In the genomic region with DNA sequence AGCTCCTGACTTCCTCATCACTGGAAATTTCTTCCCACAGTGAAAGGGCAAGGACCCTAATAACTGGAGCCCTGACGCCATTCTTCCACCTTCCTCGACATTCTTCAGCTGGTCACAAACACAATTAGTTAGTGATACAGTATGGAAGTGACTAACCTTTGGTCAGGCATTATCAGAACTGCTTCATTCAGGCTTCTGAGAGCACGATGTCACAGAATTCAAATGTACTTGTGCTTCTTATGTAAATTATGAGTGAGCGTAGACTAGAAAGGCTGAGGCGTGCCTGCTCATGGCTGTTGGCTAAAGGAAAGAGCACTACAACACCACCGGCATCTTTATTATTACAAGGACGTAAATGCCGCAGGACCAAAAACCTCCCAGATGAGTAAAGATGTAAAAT, we compare ENCODE assay signal across 18 cellular contexts.
"Had no signal": no experiment of that assay in that cellular context is flagged by ENCODE, and none has a peak within 500 bp of the region (broad histone marks: within the 10 kb centered on the region; RNA-seq: fewer than 3 reads in every experiment).

No MANE protein-coding gene starts in this region.

- H3K9me2 ChIP-seq: SK-N-SH had no signal

- H3K27ac ChIP-seq: RWPE1 had no signal

- H3K4me3 ChIP-seq: MG63 had no signal

- H3K9me3 ChIP-seq: MG63, SK-N-SH had no signal

- H3K4me2 ChIP-seq: SK-N-SH had no signal

- H3K27me3 ChIP-seq: MG63 had no signal

- DNase-seq: KBM-7, MG63, NCI-H1092, NCI-H1436, NCI-H187, NCI-H2029, NCI-H2081 treated with DMSO at 0.1 percent for 48 hours, NCI-H2171, NCI-H226, NCI-H446, NCI-H510A, NCI-H524 treated with DMSO at 0.1 percent for 48 hours, NCI-H69, NCI-H774, SHP77, SK-N-SH, T-helper 1 cell had no signal

- H3K36me3 ChIP-seq: MG63 had no signal
